8 cellular contexts compared by ENCODE assay signal in genomic region chr11:65506770-65507485, GRCh38. TPM values are rescaled to one million over a fixed set of nuclear protein-coding genes. Genes with fewer than 3 reads are reported as not detected.
DNase-seq lines count a peak whose midpoint lies in the region; ATAC-seq, FAIRE-seq and TF ChIP-seq lines count a peak whose summit lies in the region.

No MANE protein-coding gene starts in this region.

- no peaks in the 10 kb centered on the region for H3K27me3 ChIP-seq in BJ (ENCODE audit: control insufficient read depth, insufficient read depth, low read length)
- H3K27me3 ChIP-seq in Peyer's patch = no peaks in the 10 kb centered on the region
- no peaks in the 10 kb centered on the region for H3K27me3 ChIP-seq in K562 (ENCODE audit: control insufficient read depth in 2 of 2, insufficient read depth in 2 of 2, low read length in 2 of 2)
- H3K27me3 ChIP-seq in stomach = no peaks in the 10 kb centered on the region

- H3K4me3 ChIP-seq in BJ (ENCODE audit: low read depth, low read length) (peak overlapping the region; percentile 76), Peyer's patch (peak overlapping the region in 3 of 4 donors; percentile 14 to 81 (median 67)), K562 (peak overlapping the region; percentile 84), stomach (peak overlapping the region; percentile 17 to 85 (median 80))

- peaks cover 66% of the 10 kb centered on the region for H3K79me2 ChIP-seq in K562 (ENCODE audit: control insufficient read depth, insufficient read depth, low read length)

- DNase-seq in BJ (ENCODE audit: low read depth) (no peak), Peyer's patch (peak in 2 of 3 donors; percentile 60 to 70), K562 (ENCODE audit: extremely low read depth in 1 of 4, low spot score in 3 of 4) (peak in 1 of 4 experiments; percentile 92), left colon (peak; percentile 55), stomach (peak; percentile 56), 8988T (no peak)

- peak; percentile 42 for ATAC-seq in GM18868 (IDR thresholded peaks at IDR 0.05; ENCODE audit: unreplicated experiment)
- ATAC-seq in HG03095 (IDR thresholded peaks at IDR 0.05; ENCODE audit: unreplicated experiment) = peak; percentile 35
- ATAC-seq in K562 = peak; percentile 73
- peak; percentile 20 for ATAC-seq in left colon

- peaks cover 15% of the 10 kb centered on the region for H3K36me3 ChIP-seq in BJ (ENCODE audit: control insufficient read depth, insufficient read depth, low read length)
- H3K36me3 ChIP-seq in Peyer's patch = peaks cover 0 to 46% (median 0%) of the 10 kb centered on the region in 3 donors
- peaks cover 46% of the 10 kb centered on the region for H3K36me3 ChIP-seq in K562 (ENCODE audit: control insufficient read depth, insufficient read depth, low read length)
- peaks cover 47 to 50% (median 48%) of the 10 kb centered on the region in 4 donors for H3K36me3 ChIP-seq in stomach

- H3K9me1 ChIP-seq in K562 (ENCODE audit: control insufficient read depth, insufficient read depth, low read length) = peaks cover 5% of the 10 kb centered on the region

- intact Hi-C loops in K562 (cut with micrococcal nuclease) (no loop called here), left colon (cut with DNase I, micrococcal nuclease) (loop anchor here in 1 of 2 donors (5.0 kb wide), 1 partner anchor 35 kb away; no protein-coding TSS in a partner anchor), stomach (cut with DNase I; ENCODE audit: low total_unique reads) (loop anchor here (5.0 kb wide), 1 partner anchor 35 kb away; no protein-coding TSS in a partner anchor)

- TF ChIP-seq POLR2A in Peyer's patch (IDR thresholded peaks at IDR 0.05) (peak; percentile 13 to 43), K562 (conservative IDR thresholded peaks at IDR 0.05) (peak; percentile 99), stomach (IDR thresholded peaks at IDR 0.05) (peak in 1 of 4 donors; percentile 48)

- TSS peak; percentile 94 for BruUV-seq in K562 (replicated peaks; lab: Mats Ljungman, UMichigan)

- H3K9me3 ChIP-seq in Peyer's patch (no peaks in the 10 kb centered on the region), K562 (replicated peaks; ENCODE audit: control insufficient read depth, insufficient read depth, low read depth, low read length) (no peaks in the 10 kb centered on the region), stomach (no peaks in the 10 kb centered on the region)

- POLR2A ChIA-PET in BJ (lab: Charles Lee) (interaction anchor here (0.6 to 7.8 kb wide), 15 partner anchors 9 to 545 kb away, joined by 3 to 80 read pairs (median 8); partner anchors contain the start of genes MALAT1, NEAT1 and SF3B2), K562 (lab: Yijun Ruan, JAX) (interaction anchor here (0.6 to 27.6 kb wide), 53 partner anchors 8 to 1905 kb away, joined by 3 to 2118 read pairs (median 4); partner anchors contain the start of genes DPF2, FAM89B, FRMD8 and MALAT1)

- in situ Hi-C loops in K562 (cut with MboI) = loop anchor here (5.0 kb wide), 1 partner anchor 35 kb away; no protein-coding TSS in a partner anchor

- H3K4me1 ChIP-seq in Peyer's patch (peaks cover 0 to 40% (median 29%) of the 10 kb centered on the region in 4 donors), K562 (replicated peaks in 1 of 2; ENCODE audit: control insufficient read depth in 2 of 2, insufficient read depth in 2 of 2, low read length in 2 of 2) (peaks cover 8% of the 10 kb centered on the region in 2 experiments; a peak in 4 of 5 replicates), stomach (peaks cover 32 to 63% (median 55%) of the 10 kb centered on the region in 4 donors)

- H3K4me2 ChIP-seq in K562 (ENCODE audit: insufficient read depth, low read length) = peak overlapping the region; percentile 94

- FAIRE-seq in K562 (lab: Jason Lieb, UNC) = peak; percentile 81

- TF ChIP-seq EP300 in K562 (IDR thresholded peaks at IDR 0.05; ENCODE audit: low read length) (no peak; the same call in 1 of the 2 replicates), stomach (IDR thresholded peaks at IDR 0.05) (no peak)

- peak overlapping the region; percentile 72 to 99 (median 94) for H3K27ac ChIP-seq in Peyer's patch
- H3K27ac ChIP-seq in K562 (ENCODE audit: extremely low read depth, low read depth, low read length) = peak overlapping the region; percentile 99
- peak overlapping the region; percentile 88 to 99 (median 99) for H3K27ac ChIP-seq in stomach

- no peak overlapping the region for H2AFZ ChIP-seq in K562 (ENCODE audit: low read depth, low read length)

- TF ChIP-seq CTCF in BJ (IDR thresholded peaks at IDR 0.05; ENCODE audit: insufficient read depth, low read depth, low read length) (no peak), Peyer's patch (IDR thresholded peaks at IDR 0.05) (no peak), K562 (IDR thresholded peaks at IDR 0.05 in 2 of 3, conservative IDR thresholded peaks at IDR 0.05 in 1 of 3; ENCODE audit: insufficient read depth in 2 of 3, low read depth in 1 of 3, low read length in 3 of 3) (0 out of 6 replicates have a peak, but pooled peaks of 1 of the 3 experiments have one; percentile 6), stomach (IDR thresholded peaks at IDR 0.05) (no peak)

- H4K20me1 ChIP-seq in K562 (replicated peaks; ENCODE audit: control insufficient read depth, insufficient read depth, low read length) = peaks cover 41% of the 10 kb centered on the region

- CTCF ChIA-PET in BJ (lab: Yijun Ruan, JAX) (interaction anchor here (0.6 to 8.7 kb wide), 6 partner anchors 10 to 118 kb away, joined by 3 to 128 read pairs (median 4); no protein-coding TSS in a partner anchor), K562 (lab: Yijun Ruan, JAX; ENCODE audit: low intra/inter-chr PET ratio) (interaction anchor here (0.6 to 0.8 kb wide), 2 partner anchors 11 to 36 kb away, joined by 3 read pairs; no protein-coding TSS in a partner anchor)

- peak; percentile 14 to 42; a peak in 3 of 4 replicates for TF ChIP-seq RAD21 in K562 (CRISPR knock-in tag; conservative IDR thresholded peaks at IDR 0.05 in 1 of 2, IDR thresholded peaks at IDR 0.05 in 1 of 2)

- 1% methylated on average over 7 of the region's 7 CpGs for WGBS in K562 (ENCODE audit: insufficient coverage, low coverage, missing lambda C conversion rate)
- 8 to 23% (median 12%) methylated on average over 7 of the region's 7 CpGs for WGBS in stomach, 5 donors

- peak overlapping the region in 1 of 2 experiments; percentile 100; a peak in 2 of 4 replicates for H3K9ac ChIP-seq in K562 (ENCODE audit: insufficient read depth in 1 of 2, low read depth in 2 of 2, low read length in 2 of 2)

RNA-seq across cellular contexts. Expression of gene MALAT1, which starts 8.1 kb away (rescaled TPM):
- polyA plus RNA-seq in BJ (2011; rRNA removed) (924 and 1,611 TPM in 2 replicates), K562 (2011; rRNA removed) (980 and 1,205 TPM in 2 replicates), K562 (2014; fragmentation: Illumina TruSeq; extraction: Trizol) (363 and 398 TPM in 2 replicates), K562 (2014; fragmentation: Nextera tagmentation; extraction: Ambion mirVana) (1,000 to 10,000 TPM; 1,606 to 8,715 TPM), K562 (2014; rRNA removed) (1,666 and 2,351 TPM in 2 replicates), stomach (100 to 1,000 TPM; 124 to 296 (median 126) TPM)
- polyA minus RNA-seq in BJ (2011; rRNA and poly(A)+ RNA removed) = 12,707 and 21,303 TPM in 2 replicates
- total RNA-seq in Peyer's patch (over 10,000 TPM; 10,683 to 28,425 (median 19,356) TPM), K562 (2014; rRNA removed) (1,943 and 2,212 TPM in 2 replicates), K562 (2014; rRNA removed; fragmentation: Illumina TruSeq; extraction: Trizol) (2,548 and 2,859 TPM in 2 replicates), K562 (2015; rRNA removed; fragmentation: Illumina TruSeq; extraction: Trizol) (2,437 and 2,551 TPM in 2 replicates), K562 (2021) (4,052 and 5,928 TPM in 2 replicates), left colon (1,000 to 10,000 TPM; 7,483 to 9,013 TPM), stomach (over 10,000 TPM; 11,517 to 39,496 (median 13,707) TPM)
- total RNA-seq in K562 (2011; cell fraction: chromatin; rRNA removed; ENCODE audit: low replicate concordance) = 25,088 and 54,166 TPM in 2 replicates
- total RNA-seq in K562 (2011; cell fraction: nucleolus; rRNA removed) = 9,055 and 12,105 TPM in 2 replicates
- total RNA-seq in K562 (2011; cell fraction: nucleoplasm; rRNA removed) = 29,585 and 58,308 TPM in 2 replicates
- 93.6 and 371 TPM in 2 replicates for polyA plus RNA-seq in K562 (2011; cell fraction: cytosol; rRNA removed)
- 5,475 and 8,513 TPM in 2 replicates for polyA plus RNA-seq in K562 (2011; cell fraction: nucleus; rRNA removed)
- polyA plus RNA-seq in K562 (2012) = 1,113 and 1,346 TPM in 2 replicates
- 5,106 and 10,064 TPM in 2 replicates for polyA minus RNA-seq in K562 (2011; rRNA and poly(A)+ RNA removed)
- polyA minus RNA-seq in K562 (2011; cell fraction: cytosol; rRNA and poly(A)+ RNA removed) = 2,869 and 5,041 TPM in 2 replicates
- polyA minus RNA-seq in K562 (2011; cell fraction: nucleus; rRNA and poly(A)+ RNA removed) = 20,177 and 33,147 TPM in 2 replicates

RNA-seq across cellular contexts. Expression of gene SCYL1, which starts 18.0 kb away (rescaled TPM):
- polyA plus RNA-seq in BJ (2011; rRNA removed) (81.7 and 134 TPM in 2 replicates), K562 (2011; rRNA removed) (55.0 and 79.2 TPM in 2 replicates), K562 (2014; fragmentation: Illumina TruSeq; extraction: Trizol) (76.1 and 81.3 TPM in 2 replicates), K562 (2014; fragmentation: Nextera tagmentation; extraction: Ambion mirVana) (1 to 10 TPM; 1.9 to 4.7 TPM), K562 (2014; rRNA removed) (96.0 and 104 TPM in 2 replicates), stomach (10 to 100 TPM; 65.8 to 94.8 (median 86.1) TPM)
- polyA minus RNA-seq in BJ (2011; rRNA and poly(A)+ RNA removed) = 73.5 and 101 TPM in 2 replicates
- total RNA-seq in Peyer's patch (10 to 100 TPM; 73.4 to 88.1 (median 79.0) TPM), K562 (2014; rRNA removed) (145 and 156 TPM in 2 replicates), K562 (2014; rRNA removed; fragmentation: Illumina TruSeq; extraction: Trizol) (14.2 and 20.2 TPM in 2 replicates), K562 (2015; rRNA removed; fragmentation: Illumina TruSeq; extraction: Trizol) (57.6 and 59.0 TPM in 2 replicates), K562 (2021) (113 and 115 TPM in 2 replicates), left colon (10 to 100 TPM; 58.4 to 70.8 TPM), stomach (10 to 100 TPM in 4 of 5 donors, 1 to 10 TPM in 1; 3.5 to 89.0 (median 65.2) TPM)
- 59.7 and 207 TPM in 2 replicates for total RNA-seq in K562 (2011; cell fraction: chromatin; rRNA removed; ENCODE audit: low replicate concordance)
- total RNA-seq in K562 (2011; cell fraction: nucleolus; rRNA removed) = 125 and 130 TPM in 2 replicates
- 91.0 and 98.2 TPM in 2 replicates for total RNA-seq in K562 (2011; cell fraction: nucleoplasm; rRNA removed)
- polyA plus RNA-seq in K562 (2011; cell fraction: cytosol; rRNA removed) = 121 and 188 TPM in 2 replicates
- polyA plus RNA-seq in K562 (2011; cell fraction: nucleus; rRNA removed) = 124 and 172 TPM in 2 replicates
- polyA plus RNA-seq in K562 (2012) = 54.7 and 95.3 TPM in 2 replicates
- 27.0 and 42.0 TPM in 2 replicates for polyA minus RNA-seq in K562 (2011; rRNA and poly(A)+ RNA removed)
- 62.5 and 74.3 TPM in 2 replicates for polyA minus RNA-seq in K562 (2011; cell fraction: cytosol; rRNA and poly(A)+ RNA removed)
- polyA minus RNA-seq in K562 (2011; cell fraction: nucleus; rRNA and poly(A)+ RNA removed) = 31.2 and 38.2 TPM in 2 replicates

RNA-seq across cellular contexts. Expression of gene LTBP3, which starts 51.2 kb away (rescaled TPM):
- polyA plus RNA-seq in BJ (2011; rRNA removed) = 37.9 and 77.7 TPM in 2 replicates
- polyA minus RNA-seq in BJ (2011; rRNA and poly(A)+ RNA removed) = 33.3 and 56.6 TPM in 2 replicates
- total RNA-seq in Peyer's patch = 100 to 1,000 TPM in 1 of 4 donors, 10 to 100 TPM in 3; 42.0 to 150 (median 88.3) TPM
- 78.9 and 182 TPM in 2 replicates for total RNA-seq in K562 (2011; cell fraction: chromatin; rRNA removed; ENCODE audit: low replicate concordance)
- 71.7 and 81.2 TPM in 2 replicates for total RNA-seq in K562 (2011; cell fraction: nucleolus; rRNA removed)
- total RNA-seq in K562 (2011; cell fraction: nucleoplasm; rRNA removed) = 77.2 and 120 TPM in 2 replicates
- total RNA-seq in K562 (2014; rRNA removed) = 15.0 and 19.3 TPM in 2 replicates
- total RNA-seq in K562 (2014; rRNA removed; fragmentation: Illumina TruSeq; extraction: Trizol) = 1.3 and 1.7 TPM in 2 replicates
- total RNA-seq in K562 (2015; rRNA removed; fragmentation: Illumina TruSeq; extraction: Trizol) = 3.8 and 4.4 TPM in 2 replicates
- total RNA-seq in K562 (2021) = 17.1 and 18.8 TPM in 2 replicates
- polyA plus RNA-seq in K562 (2011; rRNA removed) = 7.4 and 17.0 TPM in 2 replicates
- 13.4 and 20.3 TPM in 2 replicates for polyA plus RNA-seq in K562 (2011; cell fraction: cytosol; rRNA removed)
- polyA plus RNA-seq in K562 (2011; cell fraction: nucleus; rRNA removed) = 102 and 163 TPM in 2 replicates
- 19.2 and 25.7 TPM in 2 replicates for polyA plus RNA-seq in K562 (2012)
- 4.8 and 6.9 TPM in 2 replicates for polyA plus RNA-seq in K562 (2014; fragmentation: Illumina TruSeq; extraction: Trizol)
- polyA plus RNA-seq in K562 (2014; fragmentation: Nextera tagmentation; extraction: Ambion mirVana) = under 1 TPM; 0.06 to 0.14 TPM
- 14.6 and 20.5 TPM in 2 replicates for polyA plus RNA-seq in K562 (2014; rRNA removed)
- 6.4 and 7.8 TPM in 2 replicates for polyA minus RNA-seq in K562 (2011; rRNA and poly(A)+ RNA removed)
- 7.6 and 12.6 TPM in 2 replicates for polyA minus RNA-seq in K562 (2011; cell fraction: cytosol; rRNA and poly(A)+ RNA removed)
- 18.2 and 23.1 TPM in 2 replicates for polyA minus RNA-seq in K562 (2011; cell fraction: nucleus; rRNA and poly(A)+ RNA removed)
- 10 to 100 TPM; 24.9 to 42.9 TPM for total RNA-seq in left colon
- 100 to 1,000 TPM in 4 of 5 donors, 10 to 100 TPM in 1; 35.1 to 452 (median 117) TPM for total RNA-seq in stomach
- 10 to 100 TPM; 26.9 to 58.2 (median 28.7) TPM for polyA plus RNA-seq in stomach

Comparison
In these comparisons a context has a peak if more than half of its experiments do, and no peak if none do; other contexts are left out.
1. DNase-seq: peak in Peyer's patch (2 of 3), left colon (2 of 2) and stomach (single experiment); none in BJ (single experiment) and 8988T (single experiment).
2. ATAC-seq: peak in every context shown above with its lines; median percentile 73 in K562; 42 in GM18868; 35 in HG03095; 20 in left colon.
3. Peak in every context shown above with its lines, with median percentiles within 50 percentile points of each other: H3K4me3 ChIP-seq and H3K27ac ChIP-seq.